1 cellular context compared by ENCODE assay signal in the genomic region with DNA sequence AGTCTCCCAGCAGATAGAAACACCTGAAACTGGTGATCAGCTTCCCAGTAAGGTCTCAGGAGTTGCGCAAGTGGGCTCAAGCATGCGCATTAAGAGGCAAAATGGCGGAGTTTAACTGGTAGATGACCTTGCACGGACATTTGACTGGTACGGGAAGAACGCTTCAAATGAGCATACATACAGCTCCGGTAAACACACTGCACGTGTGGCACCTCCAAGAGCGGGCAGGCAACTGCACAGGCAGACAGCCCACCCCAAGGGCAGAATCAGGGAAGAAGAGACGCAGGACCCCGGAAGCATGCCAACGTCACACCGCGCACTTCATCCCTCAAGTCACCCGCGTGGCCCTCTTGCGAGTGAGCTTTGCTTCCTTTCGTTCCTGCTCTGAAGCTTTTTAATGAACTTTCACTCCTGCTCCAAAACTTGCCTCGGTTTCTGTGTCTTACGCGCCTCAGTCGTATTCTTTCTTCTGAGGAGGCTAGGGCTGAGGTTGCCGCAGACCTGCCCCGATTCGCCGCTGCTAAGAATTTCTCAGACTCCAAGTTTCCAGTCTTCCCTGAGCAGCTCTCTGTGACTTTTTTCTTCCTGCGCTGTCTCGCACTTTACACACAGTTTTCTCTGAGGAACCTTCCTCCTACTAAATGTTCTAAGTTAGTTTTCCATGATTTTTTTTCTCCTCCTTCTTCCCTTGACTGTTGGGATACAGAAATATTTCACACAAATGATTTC.
TF ChIP-seq lines count a peak whose summit lies in the region.

No MANE protein-coding gene starts in this region.

TF ChIP-seq in GM23338, 12 proteins besides CTCF, POLR2A, EP300 and RAD21 (continued from another document):
- TF ChIP-seq ZNF462 (CRISPR knock-in tag; IDR thresholded peaks at IDR 0.05) = no peak
- TF ChIP-seq ETS1 (IDR thresholded peaks at IDR 0.05) = no peak
- TF ChIP-seq ZNF114 (CRISPR knock-in tag; IDR thresholded peaks at IDR 0.05) = no peak
- no peak for TF ChIP-seq REST (IDR thresholded peaks at IDR 0.05; ENCODE audit: unreplicated experiment)
- TF ChIP-seq EZH2phosphoT487 (IDR thresholded peaks at IDR 0.05; ENCODE audit: unreplicated experiment) = no peak
- TF ChIP-seq ZNF331 (CRISPR knock-in tag; IDR thresholded peaks at IDR 0.05; ENCODE audit: low read depth) = no peak
